Comparison of ENCODE assay signal across 1 cellular context in genomic region chr21:41720250-41720649, GRCh38.
A peak's percentile ranks its signal among the peaks of the same experiment; 100 is the strongest.
TF ChIP-seq lines count a peak whose summit lies in the region.

No MANE protein-coding gene starts in this region.

TF ChIP-seq in HEK293, 187 proteins besides CTCF, POLR2A, EP300 and RAD21 (continued from another document):
- TF ChIP-seq ZNF362 (tag by site-specific recombination; IDR thresholded peaks at IDR 0.05) (no peak), ZNF138 (tag by site-specific recombination; IDR thresholded peaks at IDR 0.05; ENCODE audit: borderline replicate concordance) (no peak), ZNF274 (IDR thresholded peaks at IDR 0.05; ENCODE audit: low read length) (no peak), ZNF274 (tag by site-specific recombination; IDR thresholded peaks at IDR 0.05; ENCODE audit: borderline replicate concordance) (no peak), ZNF121 (tag by site-specific recombination; IDR thresholded peaks at IDR 0.05) (peak; percentile 20; the same call in 1 of the 2 replicates), PRDM10 (tag by site-specific recombination; IDR thresholded peaks at IDR 0.05) (no peak), ZNF132 (tag by site-specific recombination; IDR thresholded peaks at IDR 0.05; ENCODE audit: borderline replicate concordance) (no peak), ZNF830 (tag by site-specific recombination; IDR thresholded peaks at IDR 0.05; ENCODE audit: low read depth) (no peak), SALL2 (tag by site-specific recombination; IDR thresholded peaks at IDR 0.05; ENCODE audit: borderline replicate concordance) (no peak), ZNF146 (tag by site-specific recombination; IDR thresholded peaks at IDR 0.05) (peak; percentile 97), ZBTB20 (tag by site-specific recombination; IDR thresholded peaks at IDR 0.05) (no peak), ZNF398 (tag by site-specific recombination; IDR thresholded peaks at IDR 0.05) (no peak), ZNF175 (tag by site-specific recombination; IDR thresholded peaks at IDR 0.05) (no peak), ZNF280C (tag by site-specific recombination; IDR thresholded peaks at IDR 0.05) (no peak), ZNF555 (tag by site-specific recombination; conservative IDR thresholded peaks at IDR 0.05) (no peak)
